20 cellular contexts compared by ENCODE assay signal in the genomic region with DNA sequence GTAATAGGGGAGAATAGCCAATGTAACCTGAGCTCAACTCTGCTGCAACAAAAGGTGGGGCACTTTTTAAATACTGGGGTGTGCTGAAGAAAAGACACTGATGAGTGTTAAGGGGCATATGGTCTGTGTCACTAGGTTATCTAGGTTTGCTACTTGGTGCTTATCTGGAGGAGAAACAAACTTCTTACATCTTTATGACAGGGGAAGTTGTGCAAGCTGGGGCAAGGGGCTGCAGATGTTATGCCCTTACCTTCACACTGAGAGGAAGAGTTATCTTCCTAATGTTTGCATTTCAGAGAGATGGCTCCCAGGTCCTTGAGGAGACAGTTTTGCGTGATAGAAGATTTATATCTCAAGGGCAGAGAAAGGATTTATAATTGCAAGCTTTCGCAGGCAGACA.
DNase-seq lines count a peak whose midpoint lies in the region; TF ChIP-seq lines count a peak whose summit lies in the region.
"Had no signal": no experiment of that assay in that cellular context is flagged by ENCODE, and none has a peak within 500 bp of the region (broad histone marks: within the 10 kb centered on the region; RNA-seq: fewer than 3 reads in every experiment).

No MANE protein-coding gene starts in this region.

- H3K9ac ChIP-seq in neural progenitor cell: no peak overlapping the region
- H3K9ac ChIP-seq: BLaER1 had no signal

- no peaks in the 10 kb centered on the region for H4K20me1 ChIP-seq in neural progenitor cell (ENCODE audit: low read depth)
- H4K20me1 ChIP-seq: BLaER1 had no signal

- no peaks in the 10 kb centered on the region for H3K9me3 ChIP-seq in neural progenitor cell (ENCODE audit: low read depth)
- H3K9me3 ChIP-seq: BLaER1 had no signal

- no peaks in the 10 kb centered on the region for H3K36me3 Mint-ChIP-seq in neural progenitor cell
- H3K36me3 Mint-ChIP-seq: CD14-positive monocyte; CD4-positive, alpha-beta memory T cell had no signal

- H3K36me3 ChIP-seq in neural progenitor cell: no peaks in the 10 kb centered on the region
- H3K36me3 ChIP-seq: BLaER1 had no signal

- no peak overlapping the region for H2AFZ ChIP-seq in neural progenitor cell (replicated peaks)

- peaks cover 30% of the 10 kb centered on the region for H3K4me1 Mint-ChIP-seq in neural progenitor cell
- H3K4me1 Mint-ChIP-seq: CD14-positive monocyte; CD4-positive, alpha-beta memory T cell; IgD-negative memory B cell had no signal

- H3K27me3 ChIP-seq in neural progenitor cell: no peaks in the 10 kb centered on the region
- H3K27me3 ChIP-seq: BLaER1 had no signal

- peak in 2 of 3 experiments; percentile 24 to 60 for DNase-seq in NCI-H1417 (lab: John Stamatoyannopoulos, UW)
- no peak for DNase-seq in NCI-H1417 treated with DMSO at 0.1 percent for 48 hours (lab: John Stamatoyannopoulos, UW)
- DNase-seq in NCI-H748 (lab: John Stamatoyannopoulos, UW; ENCODE audit: unreplicated experiment): peak; percentile 90
- no peak for DNase-seq in NCI-H748 treated with DMSO at 0.1 percent for 48 hours (lab: John Stamatoyannopoulos, UW)
- peak; percentile 15 for DNase-seq in fibroblast of villous mesenchyme (ENCODE audit: low read depth)
- DNase-seq in neural progenitor cell (ENCODE audit: low spot score): no peak
- no peak for DNase-seq in NCI-H2081 treated with DMSO at 0.1 percent for 48 hours (lab: John Stamatoyannopoulos, UW)
- no peak for DNase-seq in activated CD8-positive, alpha-beta memory T cell treated with anti-CD3 and anti-CD28 coated beads, Interleukin-2, amount 50 U/mL, for 4 hours
- DNase-seq: 8988T; Calu3; CD4-positive, alpha-beta memory T cell; DMS 273 treated with DMSO at 0.1 percent for 48 hours; DND-41; EL; GOT3; H9 had no signal

- no peak overlapping the region for H3K4me3 Mint-ChIP-seq in neural progenitor cell
- H3K4me3 Mint-ChIP-seq: CD14-positive monocyte; CD4-positive, alpha-beta memory T cell; H9; IgD-negative memory B cell had no signal

- TF ChIP-seq CTCF in fibroblast of villous mesenchyme (IDR thresholded peaks at IDR 0.05; ENCODE audit: insufficient read depth, low read depth, low read length) (no peak), neural progenitor cell (IDR thresholded peaks at IDR 0.05) (no peak)

- H3F3A ChIP-seq in neural progenitor cell (ENCODE audit: low read depth): no peaks in the 10 kb centered on the region

- no peaks in the 10 kb centered on the region for H3K79me2 ChIP-seq in neural progenitor cell (ENCODE audit: low read depth)

- H3K27ac Mint-ChIP-seq in neural progenitor cell: peak overlapping the region; percentile 54
- H3K27ac Mint-ChIP-seq: CD14-positive monocyte; CD4-positive, alpha-beta memory T cell; H9; IgD-negative memory B cell had no signal

- peaks cover 7% of the 10 kb centered on the region for H3K4me1 ChIP-seq in neural progenitor cell
- H3K4me1 ChIP-seq: BLaER1 had no signal

- peaks cover 5% of the 10 kb centered on the region for H3K9me3 Mint-ChIP-seq in neural progenitor cell

- H3K27me3 Mint-ChIP-seq in neural progenitor cell (ENCODE audit: insufficient read depth, low read depth): no peaks in the 10 kb centered on the region
- H3K27me3 Mint-ChIP-seq: CD4-positive, alpha-beta memory T cell; IgD-negative memory B cell had no signal

- H3K4me3 ChIP-seq in fibroblast of villous mesenchyme (ENCODE audit: low read depth, low read length) (no peak overlapping the region), neural progenitor cell (no peak overlapping the region)
- H3K4me3 ChIP-seq: BLaER1, GM12878 had no signal

- no peak overlapping the region for H3K4me2 ChIP-seq in neural progenitor cell
- H3K4me2 ChIP-seq: BLaER1 had no signal

- no peak overlapping the region for H3K27ac ChIP-seq in neural progenitor cell
- H3K27ac ChIP-seq: BLaER1 had no signal

Comparison
In these comparisons a context has a peak if more than half of its experiments do, and no peak if none do; other contexts are left out.
1. DNase-seq: peak in NCI-H1417 (2 of 3), NCI-H748 (single experiment) and fibroblast of villous mesenchyme (single experiment); none in NCI-H1417 treated with DMSO at 0.1 percent for 48 hours (single experiment), NCI-H748 treated with DMSO at 0.1 percent for 48 hours (single experiment), neural progenitor cell (single experiment), NCI-H2081 treated with DMSO at 0.1 percent for 48 hours (single experiment) and activated CD8-positive, alpha-beta memory T cell treated with anti-CD3 and anti-CD28 coated beads, Interleukin-2, amount 50 U/mL, for 4 hours (single experiment).